Comparison of ENCODE assay signal across 33 cellular contexts in genomic region chr18:37249895-37250618, GRCh38.
"Had no signal": no experiment of that assay in that cellular context is flagged by ENCODE, and none has a peak within 500 bp of the region (broad histone marks: within the 10 kb centered on the region; RNA-seq: fewer than 3 reads in every experiment).

No MANE protein-coding gene starts in this region.

- H3K36me3 ChIP-seq: adrenal gland, gastrocnemius medialis, neutrophil, ovary, prostate gland, sigmoid colon, transverse colon, WERI-Rb-1 had no signal

- H2AFZ ChIP-seq: hepatocyte had no signal

- H3K4me1 Mint-ChIP-seq: nephron had no signal

- DNase-seq: activated CD4-positive, alpha-beta T cell treated with anti-CD3 and anti-CD28 coated beads for 48 hours; activated CD4-positive, alpha-beta T cell treated with anti-CD3 and anti-CD28 coated beads, Interleukin-2, amount 50 U/mL, for 48 hours; activated CD8-positive, alpha-beta memory T cell treated with anti-CD3 and anti-CD28 coated beads for 24 hours; activated effector memory CD4-positive, alpha-beta T cell treated with Interleukin-2 at 50 U/mL for 16 hours; activated naive CD4-positive, alpha-beta T cell treated with anti-CD3 and anti-CD28 coated beads for 36 hours; activated naive CD8-positive, alpha-beta T cell treated with anti-CD3 and anti-CD28 coated beads for 36 hours; adrenal gland; aorta; body of pancreas; cerebellar nuclear complex; effector memory CD8-positive, alpha-beta T cell; erythroblast; gastrocnemius medialis; glutamatergic neuron; islet precursor cell; left ventricle myocardium superior; ovary; sigmoid colon; stimulated activated CD4-positive, alpha-beta T cell treated with anti-CD3 and anti-CD28 coated beads, Interleukin-15, amount 100 ng/mL, for 24 hours; stimulated activated CD4-positive, alpha-beta T cell treated with anti-CD3 and anti-CD28 coated beads, Interleukin-2, amount 100 ng/mL, for 24 hours; stimulated activated naive CD4-positive, alpha-beta T cell; testis; transverse colon; WERI-Rb-1 had no signal

- H3K79me2 ChIP-seq: hepatocyte had no signal

- H3K9me3 ChIP-seq: adrenal gland, body of pancreas, gastrocnemius medialis, neutrophil, ovary, prostate gland, sigmoid colon, testis, transverse colon had no signal

- FAIRE-seq: urothelium cell line had no signal

- H3K9me3 Mint-ChIP-seq: activated naive CD8-positive, alpha-beta T cell treated with anti-CD3 and anti-CD28 coated beads for 36 hours; effector memory CD8-positive, alpha-beta T cell; nephron had no signal

- H3K36me3 Mint-ChIP-seq: activated naive CD8-positive, alpha-beta T cell treated with anti-CD3 and anti-CD28 coated beads for 36 hours had no signal

- H3K4me2 ChIP-seq: hepatocyte, smooth muscle cell had no signal

- H3K27me3 ChIP-seq: body of pancreas, hepatocyte, ovary, testis had no signal

- ATAC-seq: activated CD4-positive, CD25-positive, alpha-beta regulatory T cell treated with anti-CD3 and anti-CD28 coated beads, Interleukin-2, amount 50 U/mL, for 24 hours; body of pancreas; effector memory CD8-positive, alpha-beta T cell; gastrocnemius medialis; left ventricle myocardium superior had no signal

- H3K4me3 ChIP-seq: adrenal gland, body of pancreas, coronary artery, dorsolateral prefrontal cortex, gastrocnemius medialis, hepatocyte, ovary, prostate gland, sigmoid colon, smooth muscle cell, testis, transverse colon had no signal

- H3K4me1 ChIP-seq: prostate gland, testis had no signal

- H3K27ac ChIP-seq: adrenal gland, body of pancreas, coronary artery, gastrocnemius medialis, hepatocyte, neutrophil, ovary, prostate gland, sigmoid colon, testis, transverse colon, WERI-Rb-1 had no signal

- H3K27ac Mint-ChIP-seq: activated naive CD4-positive, alpha-beta T cell treated with anti-CD3 and anti-CD28 coated beads for 36 hours; activated naive CD8-positive, alpha-beta T cell treated with anti-CD3 and anti-CD28 coated beads for 36 hours; effector memory CD8-positive, alpha-beta T cell; nephron had no signal

- H3K4me3 Mint-ChIP-seq: activated naive CD4-positive, alpha-beta T cell treated with anti-CD3 and anti-CD28 coated beads for 36 hours; activated naive CD8-positive, alpha-beta T cell treated with anti-CD3 and anti-CD28 coated beads for 36 hours; effector memory CD8-positive, alpha-beta T cell; nephron had no signal
